Comparison of ENCODE assay signal across 1 cellular context in genomic region chr18:62663731-62664336, GRCh38.
A peak's percentile ranks its signal among the peaks of the same experiment; 100 is the strongest.
TF ChIP-seq lines count a peak whose summit lies in the region.

No MANE protein-coding gene starts in this region.

TF ChIP-seq in K562, 482 proteins besides CTCF, POLR2A, EP300 and RAD21 (continued from another document and continues in another):
- TF ChIP-seq RBBP5 (IDR thresholded peaks at IDR 0.05; ENCODE audit: borderline replicate concordance, insufficient read depth, low read length, poor library complexity, severe bottlenecking) (no peak), LEF1 (IDR thresholded peaks at IDR 0.05) (peak; percentile 36; the same call in 1 of the 2 replicates), ZNF133 (CRISPR knock-in tag; IDR thresholded peaks at IDR 0.05) (no peak), ZNF785 (CRISPR knock-in tag; IDR thresholded peaks at IDR 0.05) (no peak), RAD51 (IDR thresholded peaks at IDR 0.05; ENCODE audit: borderline replicate concordance, low read depth) (no peak), KAT7 (CRISPR knock-in tag; IDR thresholded peaks at IDR 0.05; ENCODE audit: borderline replicate concordance) (no peak), RNF2 (IDR thresholded peaks at IDR 0.05) (0 out of 2 replicates have a peak, but pooled peaks have one; percentile 29), ELK3 (CRISPR knock-in tag; IDR thresholded peaks at IDR 0.05) (no peak), BRD4 (IDR thresholded peaks at IDR 0.05) (no peak), ZNF398 (CRISPR knock-in tag; IDR thresholded peaks at IDR 0.05) (no peak), ATF1 (CRISPR knock-in tag; IDR thresholded peaks at IDR 0.05) (no peak), ATF1 (tag; IDR thresholded peaks at IDR 0.05) (peak; percentile 33; the same call in 1 of the 2 replicates), ZNF263 (CRISPR knock-in tag; IDR thresholded peaks at IDR 0.05; ENCODE audit: borderline replicate concordance) (no peak), HDAC2 (IDR thresholded peaks at IDR 0.05) (peak; percentile 79; the same call in 1 of the 2 replicates), ZFX (CRISPR knock-in tag; IDR thresholded peaks at IDR 0.05) (peak; percentile 28; the same call in 1 of the 2 replicates), ZNF232 (CRISPR knock-in tag; IDR thresholded peaks at IDR 0.05) (no peak), TCF7 (IDR thresholded peaks at IDR 0.05; ENCODE audit: borderline replicate concordance) (no peak), ATF7 (IDR thresholded peaks at IDR 0.05) (peak; percentile 49; the same call in 1 of the 2 replicates), ZNF699 (CRISPR knock-in tag; IDR thresholded peaks at IDR 0.05; ENCODE audit: insufficient replicate concordance) (no peak), ESRRB (CRISPR knock-in tag; IDR thresholded peaks at IDR 0.05; ENCODE audit: borderline replicate concordance) (no peak), ERF (CRISPR knock-in tag; IDR thresholded peaks at IDR 0.05) (no peak), PRPF4 (IDR thresholded peaks at IDR 0.05; ENCODE audit: insufficient read depth, low read depth, low read length, poor library complexity, severe bottlenecking) (no peak), ZNF780A (CRISPR knock-in tag; IDR thresholded peaks at IDR 0.05) (no peak), ZZZ3 (IDR thresholded peaks at IDR 0.05) (no peak), ZNF280B (CRISPR knock-in tag; IDR thresholded peaks at IDR 0.05) (no peak), ZNF354B (CRISPR knock-in tag; IDR thresholded peaks at IDR 0.05) (no peak), ZNF609 (CRISPR knock-in tag; IDR thresholded peaks at IDR 0.05; ENCODE audit: borderline replicate concordance) (no peak), ZNF12 (CRISPR knock-in tag; IDR thresholded peaks at IDR 0.05) (no peak), FOSL1 (tag; conservative IDR thresholded peaks at IDR 0.05) (peak; percentile 97), SOX6 (IDR thresholded peaks at IDR 0.05) (no peak), HEY1 (CRISPR knock-in tag; IDR thresholded peaks at IDR 0.05; ENCODE audit: borderline replicate concordance) (no peak), ZFPM2 (CRISPR knock-in tag; IDR thresholded peaks at IDR 0.05) (no peak), HDAC3 (IDR thresholded peaks at IDR 0.05; ENCODE audit: borderline replicate concordance, partially characterized antibody) (no peak), NR4A1 (CRISPR knock-in tag; IDR thresholded peaks at IDR 0.05) (no peak), NR4A1 (tag; IDR thresholded peaks at IDR 0.05) (0 out of 2 replicates have a peak, but pooled peaks have one; percentile 33), BCLAF1 (IDR thresholded peaks at IDR 0.05; ENCODE audit: borderline replicate concordance in 1 of 2, control insufficient read depth in 1 of 2, low read depth in 2 of 2, low read length in 1 of 2) (no peak), ID3 (CRISPR knock-in tag; IDR thresholded peaks at IDR 0.05) (no peak), ID3 (tag; IDR thresholded peaks at IDR 0.05) (no peak), MAFK (IDR thresholded peaks at IDR 0.05; ENCODE audit: low read length) (peak; percentile 28; the same call in 1 of the 2 replicates), ZNF766 (CRISPR knock-in tag; conservative IDR thresholded peaks at IDR 0.05) (peak; percentile 69; the same call in 1 of the 2 replicates), ZNF551 (CRISPR knock-in tag; IDR thresholded peaks at IDR 0.05) (no peak), MTA1 (IDR thresholded peaks at IDR 0.05; ENCODE audit: borderline replicate concordance) (no peak), HNRNPLL (IDR thresholded peaks at IDR 0.05; ENCODE audit: low read depth, low read length, poor library complexity, severe bottlenecking) (no peak), TAF9B (IDR thresholded peaks at IDR 0.05; ENCODE audit: partially characterized antibody) (no peak), CBFA2T2 (conservative IDR thresholded peaks at IDR 0.05) (peak; percentile 73), NR2C2 (CRISPR knock-in tag; IDR thresholded peaks at IDR 0.05) (no peak), NR2C2 (tag; IDR thresholded peaks at IDR 0.05) (no peak), CREM (IDR thresholded peaks at IDR 0.05; ENCODE audit: low read depth) (no peak), CBX3 (IDR thresholded peaks at IDR 0.05; ENCODE audit: borderline replicate concordance in 1 of 2, low read length in 2 of 2) (no peak), ARNT (IDR thresholded peaks at IDR 0.05) (no peak), USF1 (CRISPR knock-in tag; IDR thresholded peaks at IDR 0.05) (no peak), ZFP36 (IDR thresholded peaks at IDR 0.05; ENCODE audit: low read depth, low read length, partially characterized antibody) (no peak), ZHX1 (conservative IDR thresholded peaks at IDR 0.05; ENCODE audit: low read length) (no peak), PKNOX1 (IDR thresholded peaks at IDR 0.05) (peak; percentile 82), NCOA4 (IDR thresholded peaks at IDR 0.05; ENCODE audit: partially characterized antibody) (no peak)
